Comparison of ENCODE assay signal across 20 cellular contexts in genomic region chr12:75349946-75350345, GRCh38. TPM values are rescaled to one million over a fixed set of nuclear protein-coding genes. Genes with fewer than 3 reads are reported as not detected.
DNase-seq lines count a peak whose midpoint lies in the region; ATAC-seq and TF ChIP-seq lines count a peak whose summit lies in the region.
"Had no signal": no experiment of that assay in that cellular context is flagged by ENCODE, and none has a peak within 500 bp of the region (broad histone marks: within the 10 kb centered on the region; RNA-seq: fewer than 3 reads in every experiment).

No MANE protein-coding gene starts in this region.

- intact Hi-C loops in left cardiac atrium (cut with DNase I) (no loop called here), left ventricle myocardium inferior (cut with micrococcal nuclease) (no loop called here)

- H3K4me1 Mint-ChIP-seq in endodermal cell = no peaks in the 10 kb centered on the region
- H3K4me1 Mint-ChIP-seq in activated T-cell treated with anti-CD3 and anti-CD28 coated beads, Interleukin-2, amount 50 U/mL, for 72 hours (ENCODE audit: low read depth) = peaks cover 22% of the 10 kb centered on the region

- no peak overlapping the region for H3K27ac Mint-ChIP-seq in endodermal cell
- no peak overlapping the region for H3K27ac Mint-ChIP-seq in activated T-cell treated with anti-CD3 and anti-CD28 coated beads, Interleukin-2, amount 50 U/mL, for 72 hours
- H3K27ac Mint-ChIP-seq: CD14-positive monocyte had no signal

- WGBS in endodermal cell (ENCODE audit: insufficient coverage in 1 of 2, insufficient read length in 1 of 2), 2 experiments = 93% methylated on average over 4 of the region's 4 CpGs; no CpG with 5 or more reads in 1 of the 2 experiments

- H3K4me3 Mint-ChIP-seq in endodermal cell = no peak overlapping the region
- H3K4me3 Mint-ChIP-seq in activated T-cell treated with anti-CD3 and anti-CD28 coated beads, Interleukin-2, amount 50 U/mL, for 72 hours = no peak overlapping the region
- H3K4me3 Mint-ChIP-seq: CD14-positive monocyte; CD4-positive, alpha-beta memory T cell had no signal

- no peaks in the 10 kb centered on the region for H3K36me3 ChIP-seq in left ventricle myocardium inferior
- H3K36me3 ChIP-seq in endodermal cell (ENCODE audit: control insufficient read depth, insufficient read depth, low read length) = no peaks in the 10 kb centered on the region
- H3K36me3 ChIP-seq: BLaER1, HAP-1 had no signal

- POLR2A ChIA-PET in RWPE1 (lab: Yijun Ruan, JAX; ENCODE audit: low non-redundant PET) = no interaction called here

- no peak overlapping the region for H3K27ac ChIP-seq in left ventricle myocardium inferior (replicated peaks)
- no peak overlapping the region for H3K27ac ChIP-seq in endodermal cell (ENCODE audit: low read depth, low read length)
- no peak overlapping the region for H3K27ac ChIP-seq in RWPE1
- H3K27ac ChIP-seq: 22Rv1, A549, BLaER1, GM23248 had no signal

- ATAC-seq in left cardiac atrium (no peak), GM18519 (IDR thresholded peaks at IDR 0.05; ENCODE audit: low FRiP score, unreplicated experiment) (no peak)
- ATAC-seq in activated T-cell treated with anti-CD3 and anti-CD28 coated beads, Interleukin-2, amount 50 U/mL, for 72 hours (replicated peaks in 1 of 2) = no peak
- ATAC-seq: A549 had no signal

- H3K27me3 Mint-ChIP-seq in endodermal cell (ENCODE audit: insufficient read depth) = no peaks in the 10 kb centered on the region
- peaks cover 8% of the 10 kb centered on the region for H3K27me3 Mint-ChIP-seq in activated T-cell treated with anti-CD3 and anti-CD28 coated beads, Interleukin-2, amount 50 U/mL, for 72 hours (ENCODE audit: low read depth)

- H3K27me3 ChIP-seq in left ventricle myocardium inferior (ENCODE audit: low read depth) (no peaks in the 10 kb centered on the region), endodermal cell (ENCODE audit: control insufficient read depth, insufficient read depth, low read length, poor library complexity, severe bottlenecking) (no peaks in the 10 kb centered on the region)
- H3K27me3 ChIP-seq: BLaER1 had no signal

- H3K4me3 ChIP-seq in left ventricle myocardium inferior = no peak overlapping the region
- H3K4me3 ChIP-seq in endodermal cell (ENCODE audit: low read length) = no peak overlapping the region
- H3K4me3 ChIP-seq: A549, BLaER1, GM23248, HAP-1 had no signal

- no peak overlapping the region for H3K9ac ChIP-seq in endodermal cell (ENCODE audit: extremely low read depth, low read length, poor library complexity, severe bottlenecking)
- H3K9ac ChIP-seq: BLaER1, GM23248 had no signal

- peaks cover under 1% of the 10 kb centered on the region for H3K36me3 Mint-ChIP-seq in endodermal cell (ENCODE audit: low read depth)
- H3K36me3 Mint-ChIP-seq in activated T-cell treated with anti-CD3 and anti-CD28 coated beads, Interleukin-2, amount 50 U/mL, for 72 hours (ENCODE audit: insufficient read depth in 2 of 2) = peaks cover 8 to 9% of the 10 kb centered on the region in 2 donors
- H3K36me3 Mint-ChIP-seq: CD14-positive monocyte had no signal

- H3K9me3 ChIP-seq in left ventricle myocardium inferior (replicated peaks) (peaks cover 19% of the 10 kb centered on the region), endodermal cell (ENCODE audit: control insufficient read depth, low read length) (peaks cover 3% of the 10 kb centered on the region)
- H3K9me3 ChIP-seq: HAP-1 had no signal

- TF ChIP-seq CTCF in left ventricle myocardium inferior (IDR thresholded peaks at IDR 0.05; ENCODE audit: borderline replicate concordance) (no peak), endodermal cell (conservative IDR thresholded peaks at IDR 0.05) (no peak), RWPE1 (conservative IDR thresholded peaks at IDR 0.05; ENCODE audit: low read depth) (no peak)

- CTCF ChIA-PET in RWPE1 (lab: Yijun Ruan, JAX) = no interaction called here

- DNase-seq in left cardiac atrium (peak; percentile 19), left ventricle myocardium inferior (no peak), endodermal cell (peak; percentile 61), left kidney (ENCODE audit: low read depth, low spot score) (peak; percentile 12), RWPE1 (ENCODE audit: low spot score) (no peak), NCI-H526 (lab: John Stamatoyannopoulos, UW) (no peak)
- no peak for DNase-seq in activated T-cell treated with anti-CD3 and anti-CD28 coated beads, Interleukin-2, amount 50 U/mL, for 72 hours
- DNase-seq: CD4-positive, alpha-beta memory T cell; DMS153; DMS79; GF-D8; GM23248 had no signal

- peaks cover 11% of the 10 kb centered on the region for H3K9me3 Mint-ChIP-seq in endodermal cell
- H3K9me3 Mint-ChIP-seq in activated T-cell treated with anti-CD3 and anti-CD28 coated beads, Interleukin-2, amount 50 U/mL, for 72 hours = peaks cover 7 to 10% of the 10 kb centered on the region in 2 donors

- H3K4me1 ChIP-seq in left ventricle myocardium inferior = no peaks in the 10 kb centered on the region
- peaks cover 4% of the 10 kb centered on the region for H3K4me1 ChIP-seq in endodermal cell (ENCODE audit: control insufficient read depth, insufficient read depth, low read length)
- H3K4me1 ChIP-seq: BLaER1, HAP-1 had no signal

RNA-seq across cellular contexts. Expression of gene GLIPR1L1, which starts 15.5 kb away (rescaled TPM):
- total RNA-seq in left cardiac atrium (not detected), left ventricle myocardium inferior (not detected), endodermal cell (1 to 10 TPM in 1 of 2 donors, not detected in 1; 1.3 TPM)
- 6.0 TPM for polyA plus RNA-seq in endodermal cell (2013, experiment 1 of 2)
- 3.2 TPM for polyA plus RNA-seq in endodermal cell (2013, experiment 2 of 2)
- not detected for total RNA-seq in activated T-cell treated with anti-CD3 and anti-CD28 coated beads, Interleukin-2, amount 50 U/mL, for 72 hours
- total RNA-seq: CD4-positive, alpha-beta memory T cell; GM23248; H4; HT-29 had no signal
- polyA plus RNA-seq: A549; CD14-positive monocyte; CD4-positive, alpha-beta memory T cell; GM23248 had no signal

RNA-seq across cellular contexts. Expression of gene CAPS2, which starts 19.8 kb away (rescaled TPM):
- total RNA-seq in left cardiac atrium = 10 to 100 TPM; 10.2 to 10.6 TPM
- total RNA-seq in left ventricle myocardium inferior = 13.4 TPM
- total RNA-seq in endodermal cell = 1 to 10 TPM; 3.9 to 5.5 TPM
- 7.1 TPM for polyA plus RNA-seq in endodermal cell (2013, experiment 1 of 2)
- polyA plus RNA-seq in endodermal cell (2013, experiment 2 of 2) = 7.7 TPM
- total RNA-seq in activated T-cell treated with anti-CD3 and anti-CD28 coated beads, Interleukin-2, amount 50 U/mL, for 72 hours = 1 to 10 TPM; 4.3 to 6.3 TPM

RNA-seq across cellular contexts. Expression of gene GLIPR1L2, which starts 40.9 kb away (rescaled TPM):
- total RNA-seq in left cardiac atrium (1 to 10 TPM in 1 of 2 donors, under 1 TPM in 1; 0.92 to 1.7 TPM), left ventricle myocardium inferior (1.5 TPM), endodermal cell (under 1 TPM in 1 of 2 donors, not detected in 1; 0.58 TPM)
- 0.11 TPM for polyA plus RNA-seq in endodermal cell (2013, experiment 1 of 2)
- 0.17 TPM for polyA plus RNA-seq in endodermal cell (2013, experiment 2 of 2)
- under 1 TPM; 0.16 to 0.50 TPM for total RNA-seq in activated T-cell treated with anti-CD3 and anti-CD28 coated beads, Interleukin-2, amount 50 U/mL, for 72 hours
- total RNA-seq: HT-29 had no signal

Comparison
In these comparisons a context has a peak if more than half of its experiments do, and no peak if none do; other contexts are left out.
1. DNase-seq: peak in left cardiac atrium (single experiment), endodermal cell (single experiment) and left kidney (single experiment); none in left ventricle myocardium inferior (single experiment), RWPE1 (single experiment), activated T-cell treated with anti-CD3 and anti-CD28 coated beads, Interleukin-2, amount 50 U/mL, for 72 hours (0 of 2) and NCI-H526 (0 of 2).